In the genomic region with DNA sequence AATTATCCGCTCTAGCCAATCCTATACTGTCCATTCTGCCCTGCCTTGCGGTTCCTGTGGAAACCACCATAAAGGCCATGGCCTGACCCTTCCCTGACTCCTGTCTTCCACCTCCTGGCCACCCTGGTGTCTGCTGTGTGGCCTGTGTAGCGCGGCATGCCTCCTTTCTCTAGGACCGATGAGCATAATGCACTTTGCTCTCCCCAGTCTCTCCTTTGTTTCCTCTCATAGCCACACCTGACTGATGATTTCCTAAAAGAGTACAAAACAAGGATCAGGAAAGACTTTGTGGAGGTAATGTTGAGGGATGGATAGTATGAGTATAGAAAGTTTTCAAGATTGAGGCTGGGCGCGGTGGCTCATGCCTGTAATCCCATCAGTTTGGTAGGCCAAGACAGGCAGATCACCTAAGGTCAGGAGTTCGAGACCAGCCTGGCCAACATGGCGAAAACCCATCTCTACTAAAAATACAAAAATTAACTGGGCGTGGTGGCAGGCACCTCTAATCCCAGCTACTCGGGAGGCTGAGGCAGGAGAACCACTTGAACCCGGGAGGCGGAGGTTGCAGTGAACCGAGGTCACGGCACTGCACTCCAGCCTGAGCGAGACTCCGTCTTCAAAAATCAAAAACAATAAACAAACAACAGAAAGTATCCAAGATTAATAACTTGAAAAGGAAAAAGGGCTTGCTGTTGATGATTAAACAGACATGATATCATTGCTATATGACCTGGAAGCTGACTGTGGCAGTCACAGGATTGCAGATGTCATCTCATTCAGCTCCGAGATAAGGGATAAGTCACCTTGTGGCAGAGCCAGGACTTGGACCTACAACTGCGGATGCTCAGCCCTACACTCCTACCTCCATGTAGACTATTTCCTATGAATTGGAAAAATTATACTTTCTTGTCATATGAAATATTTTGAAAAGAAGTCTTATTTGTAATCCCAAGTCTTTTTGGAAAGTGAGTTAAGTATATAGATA, we compare ENCODE assay signal across 1 cellular context.
A peak's percentile ranks its signal among the peaks of the same experiment; 100 is the strongest.
TF ChIP-seq lines count a peak whose summit lies in the region.

No MANE protein-coding gene starts in this region.

TF ChIP-seq in HepG2, 621 proteins besides CTCF, POLR2A, EP300 and RAD21 (continues in another document):
- no peak for TF ChIP-seq CENPX (CRISPR knock-in tag; IDR thresholded peaks at IDR 0.05)
- TF ChIP-seq ERF (CRISPR knock-in tag; IDR thresholded peaks at IDR 0.05) = peak; percentile 61; the same call in 1 of the 2 replicates
- TF ChIP-seq ZBTB33 (CRISPR knock-in tag; IDR thresholded peaks at IDR 0.05) = peak; percentile 62; the same call in 1 of the 2 replicates
- TF ChIP-seq ZNF577 (CRISPR knock-in tag; IDR thresholded peaks at IDR 0.05; ENCODE audit: borderline replicate concordance, low read depth) = no peak
- no peak for TF ChIP-seq ZSCAN22 (CRISPR knock-in tag; IDR thresholded peaks at IDR 0.05)
- TF ChIP-seq RNF2 (conservative IDR thresholded peaks at IDR 0.05; ENCODE audit: low read depth) = no peak
- TF ChIP-seq IKZF1 (IDR thresholded peaks at IDR 0.05) = no peak
- TF ChIP-seq, protein P1, sequence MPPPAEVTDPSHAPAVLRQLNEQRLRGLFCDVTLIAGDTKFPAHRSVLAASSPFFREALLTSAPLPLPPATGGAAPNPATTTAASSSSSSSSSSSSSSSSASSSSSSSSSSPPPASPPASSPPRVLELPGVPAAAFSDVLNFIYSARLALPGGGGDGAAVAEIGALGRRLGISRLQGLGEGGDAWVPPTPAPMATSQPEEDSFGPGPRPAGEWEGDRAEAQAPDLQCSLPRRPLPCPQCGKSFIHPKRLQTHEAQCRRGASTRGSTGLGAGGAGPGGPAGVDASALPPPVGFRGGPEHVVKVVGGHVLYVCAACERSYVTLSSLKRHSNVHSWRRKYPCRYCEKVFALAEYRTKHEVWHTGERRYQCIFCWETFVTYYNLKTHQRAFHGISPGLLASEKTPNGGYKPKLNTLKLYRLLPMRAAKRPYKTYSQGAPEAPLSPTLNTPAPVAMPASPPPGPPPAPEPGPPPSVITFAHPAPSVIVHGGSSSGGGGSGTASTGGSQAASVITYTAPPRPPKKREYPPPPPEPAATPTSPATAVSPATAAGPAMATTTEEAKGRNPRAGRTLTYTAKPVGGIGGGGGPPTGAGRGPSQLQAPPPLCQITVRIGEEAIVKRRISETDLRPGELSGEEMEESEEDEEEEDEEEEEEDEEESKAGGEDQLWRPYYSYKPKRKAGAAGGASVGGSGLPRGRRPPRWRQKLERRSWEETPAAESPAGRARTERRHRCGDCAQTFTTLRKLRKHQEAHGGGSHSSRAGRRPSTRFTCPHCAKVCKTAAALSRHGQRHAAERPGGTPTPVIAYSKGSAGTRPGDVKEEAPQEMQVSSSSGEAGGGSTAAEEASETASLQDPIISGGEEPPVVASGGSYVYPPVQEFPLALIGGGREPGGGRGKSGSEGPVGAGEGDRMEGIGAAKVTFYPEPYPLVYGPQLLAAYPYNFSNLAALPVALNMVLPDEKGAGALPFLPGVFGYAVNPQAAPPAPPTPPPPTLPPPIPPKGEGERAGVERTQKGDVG (CRISPR knock-in tag; IDR thresholded peaks at IDR 0.05; ENCODE audit: borderline replicate concordance) = peak; percentile 33; the same call in 1 of the 2 replicates
- TF ChIP-seq TEF (CRISPR knock-in tag; IDR thresholded peaks at IDR 0.05) = no peak
- no peak for TF ChIP-seq ZFP36L1 (CRISPR knock-in tag; IDR thresholded peaks at IDR 0.05)
- 0 out of 2 replicates have a peak, but pooled peaks have one; percentile 8 for TF ChIP-seq MAFF (IDR thresholded peaks at IDR 0.05; ENCODE audit: low read depth, low read length)
- no peak for TF ChIP-seq SUZ12 (IDR thresholded peaks at IDR 0.05; ENCODE audit: low read depth, low read length)
- TF ChIP-seq ZNF777 (CRISPR knock-in tag; IDR thresholded peaks at IDR 0.05) = no peak; the same call in 1 of the 2 replicates
- TF ChIP-seq CEBPB (IDR thresholded peaks at IDR 0.05; ENCODE audit: borderline replicate concordance, low read depth, low read length) = no peak
- TF ChIP-seq ZNF530 (CRISPR knock-in tag; IDR thresholded peaks at IDR 0.05; ENCODE audit: low read depth) = no peak
- TF ChIP-seq ZNF501 (CRISPR knock-in tag; IDR thresholded peaks at IDR 0.05) = no peak; the same call in 1 of the 2 replicates
- TF ChIP-seq ZNF883 (CRISPR knock-in tag; IDR thresholded peaks at IDR 0.05; ENCODE audit: not compliant biosample characterization) = no peak
- TF ChIP-seq KAT2B (IDR thresholded peaks at IDR 0.05; ENCODE audit: borderline replicate concordance, low read depth, low read length) = no peak
- TF ChIP-seq ZNF766 (CRISPR knock-in tag; IDR thresholded peaks at IDR 0.05; ENCODE audit: borderline replicate concordance) = no peak
- no peak for TF ChIP-seq PAF1 (CRISPR knock-in tag; IDR thresholded peaks at IDR 0.05)
- peak; percentile 22; the same call in 1 of the 2 replicates for TF ChIP-seq TFDP2 (CRISPR knock-in tag; IDR thresholded peaks at IDR 0.05)
- TF ChIP-seq TMF1 (CRISPR knock-in tag; IDR thresholded peaks at IDR 0.05; ENCODE audit: low read depth) = no peak
- TF ChIP-seq, protein P2, sequence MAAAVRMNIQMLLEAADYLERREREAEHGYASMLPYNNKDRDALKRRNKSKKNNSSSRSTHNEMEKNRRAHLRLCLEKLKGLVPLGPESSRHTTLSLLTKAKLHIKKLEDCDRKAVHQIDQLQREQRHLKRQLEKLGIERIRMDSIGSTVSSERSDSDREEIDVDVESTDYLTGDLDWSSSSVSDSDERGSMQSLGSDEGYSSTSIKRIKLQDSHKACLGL (CRISPR knock-in tag; IDR thresholded peaks at IDR 0.05) = no peak
- TF ChIP-seq ZKSCAN1 (IDR thresholded peaks at IDR 0.05; ENCODE audit: low read length) = no peak
- TF ChIP-seq MXD3 (CRISPR knock-in tag; IDR thresholded peaks at IDR 0.05) = 0 out of 2 replicates have a peak, but pooled peaks have one; percentile 46
- TF ChIP-seq AGO1 (IDR thresholded peaks at IDR 0.05; ENCODE audit: low read depth, low read length, poor library complexity, severe bottlenecking) = no peak
- TF ChIP-seq IKZF4 (CRISPR knock-in tag; IDR thresholded peaks at IDR 0.05; ENCODE audit: borderline replicate concordance, low read depth, not compliant biosample characterization) = no peak
- peak; percentile 48; the same call in 1 of the 2 replicates for TF ChIP-seq ETV5 (CRISPR knock-in tag; IDR thresholded peaks at IDR 0.05; ENCODE audit: borderline replicate concordance)
- TF ChIP-seq ELF1 (CRISPR knock-in tag; IDR thresholded peaks at IDR 0.05) = 0 out of 2 replicates have a peak, but pooled peaks have one; percentile 19
- TF ChIP-seq SMYD3 (CRISPR knock-in tag; IDR thresholded peaks at IDR 0.05) = no peak
- no peak for TF ChIP-seq KDM4B (CRISPR knock-in tag; IDR thresholded peaks at IDR 0.05)
- TF ChIP-seq ZFP82 (CRISPR knock-in tag; IDR thresholded peaks at IDR 0.05; ENCODE audit: borderline replicate concordance) = no peak
- no peak for TF ChIP-seq ZNF749 (CRISPR knock-in tag; IDR thresholded peaks at IDR 0.05; ENCODE audit: borderline replicate concordance)
- no peak for TF ChIP-seq SP1 (IDR thresholded peaks at IDR 0.05)
- TF ChIP-seq SP1 (CRISPR knock-in tag; IDR thresholded peaks at IDR 0.05) = no peak
- no peak for TF ChIP-seq TGIF2 (CRISPR knock-in tag; IDR thresholded peaks at IDR 0.05)
- peak; percentile 87; the same call in 1 of the 2 replicates for TF ChIP-seq CBX5 (CRISPR knock-in tag; IDR thresholded peaks at IDR 0.05; ENCODE audit: borderline replicate concordance)
- peak; percentile 65; the same call in 1 of the 2 replicates for TF ChIP-seq ZBTB20 (CRISPR knock-in tag; IDR thresholded peaks at IDR 0.05; ENCODE audit: borderline replicate concordance, low read depth)
- TF ChIP-seq ZNF264 (CRISPR knock-in tag; IDR thresholded peaks at IDR 0.05) = 0 out of 2 replicates have a peak, but pooled peaks have one; percentile 35
- no peak for TF ChIP-seq DDIT3 (CRISPR knock-in tag; IDR thresholded peaks at IDR 0.05)
- no peak for TF ChIP-seq ZFAT (CRISPR knock-in tag; conservative IDR thresholded peaks at IDR 0.05)
- TF ChIP-seq MIER2 (CRISPR knock-in tag; IDR thresholded peaks at IDR 0.05) = no peak
- TF ChIP-seq ZNF343 (CRISPR knock-in tag; IDR thresholded peaks at IDR 0.05) = no peak
- TF ChIP-seq ZNF672 (CRISPR knock-in tag; IDR thresholded peaks at IDR 0.05) = no peak
- TF ChIP-seq, protein P3, sequence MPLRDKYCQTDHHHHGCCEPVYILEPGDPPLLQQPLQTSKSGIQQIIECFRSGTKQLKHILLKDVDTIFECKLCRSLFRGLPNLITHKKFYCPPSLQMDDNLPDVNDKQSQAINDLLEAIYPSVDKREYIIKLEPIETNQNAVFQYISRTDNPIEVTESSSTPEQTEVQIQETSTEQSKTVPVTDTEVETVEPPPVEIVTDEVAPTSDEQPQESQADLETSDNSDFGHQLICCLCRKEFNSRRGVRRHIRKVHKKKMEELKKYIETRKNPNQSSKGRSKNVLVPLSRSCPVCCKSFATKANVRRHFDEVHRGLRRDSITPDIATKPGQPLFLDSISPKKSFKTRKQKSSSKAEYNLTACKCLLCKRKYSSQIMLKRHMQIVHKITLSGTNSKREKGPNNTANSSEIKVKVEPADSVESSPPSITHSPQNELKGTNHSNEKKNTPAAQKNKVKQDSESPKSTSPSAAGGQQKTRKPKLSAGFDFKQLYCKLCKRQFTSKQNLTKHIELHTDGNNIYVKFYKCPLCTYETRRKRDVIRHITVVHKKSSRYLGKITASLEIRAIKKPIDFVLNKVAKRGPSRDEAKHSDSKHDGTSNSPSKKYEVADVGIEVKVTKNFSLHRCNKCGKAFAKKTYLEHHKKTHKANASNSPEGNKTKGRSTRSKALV (CRISPR knock-in tag; IDR thresholded peaks at IDR 0.05) = no peak
- TF ChIP-seq SAP130 (CRISPR knock-in tag; IDR thresholded peaks at IDR 0.05; ENCODE audit: low read depth) = peak; percentile 78
- TF ChIP-seq PRPF4 (IDR thresholded peaks at IDR 0.05; ENCODE audit: low read depth, low read length, poor library complexity, severe bottlenecking) = no peak
- no peak for TF ChIP-seq ASH2L (IDR thresholded peaks at IDR 0.05; ENCODE audit: insufficient read length, low read depth, low read length)
- no peak for TF ChIP-seq ZBTB39 (CRISPR knock-in tag; IDR thresholded peaks at IDR 0.05)
- TF ChIP-seq, protein P4, sequence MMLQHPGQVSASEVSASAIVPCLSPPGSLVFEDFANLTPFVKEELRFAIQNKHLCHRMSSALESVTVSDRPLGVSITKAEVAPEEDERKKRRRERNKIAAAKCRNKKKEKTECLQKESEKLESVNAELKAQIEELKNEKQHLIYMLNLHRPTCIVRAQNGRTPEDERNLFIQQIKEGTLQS (CRISPR knock-in tag; IDR thresholded peaks at IDR 0.05) = no peak
- TF ChIP-seq NR2F1 (CRISPR knock-in tag; IDR thresholded peaks at IDR 0.05) = peak in 1 of 2 experiments; percentile 54; a peak in 2 of 4 replicates
- 0 out of 2 replicates have a peak, but pooled peaks have one; percentile 23 for TF ChIP-seq ZNF205 (CRISPR knock-in tag; IDR thresholded peaks at IDR 0.05)
- 0 out of 2 replicates have a peak, but pooled peaks have one; percentile 32 for TF ChIP-seq GFI1 (CRISPR knock-in tag; IDR thresholded peaks at IDR 0.05; ENCODE audit: borderline replicate concordance)
- TF ChIP-seq MEIS1 (CRISPR knock-in tag; IDR thresholded peaks at IDR 0.05; ENCODE audit: borderline replicate concordance) = no peak
- TF ChIP-seq HDAC2 (CRISPR knock-in tag; IDR thresholded peaks at IDR 0.05) = peak; percentile 65; the same call in 1 of the 2 replicates
- TF ChIP-seq ZNF546 (CRISPR knock-in tag; conservative IDR thresholded peaks at IDR 0.05) = no peak
